Comparison of ENCODE assay signal across 15 cellular contexts in genomic region chr21:33254766-33255165, GRCh38.
"Had no signal": no experiment of that assay in that cellular context is flagged by ENCODE, and none has a peak within 500 bp of the region (broad histone marks: within the 10 kb centered on the region; RNA-seq: fewer than 3 reads in every experiment).

No MANE protein-coding gene starts in this region.

- H3K4me1 Mint-ChIP-seq: mesothelial cell of epicardium had no signal

- H3K27ac Mint-ChIP-seq: mesothelial cell of epicardium had no signal

- H3K4me3 ChIP-seq: hepatocyte, stomach, thoracic aorta had no signal

- H3K27me3 ChIP-seq: brain microvascular endothelial cell, hepatocyte, stomach had no signal

- H3K4me3 Mint-ChIP-seq: activated T-cell treated with anti-CD3 and anti-CD28 coated beads, Interleukin-2, amount 50 U/mL, for 4 hours; mesothelial cell of epicardium had no signal

- H3K4me1 ChIP-seq: stomach had no signal

- H3K9me3 ChIP-seq: stomach, thoracic aorta had no signal

- DNase-seq: activated T-cell treated with anti-CD3 and anti-CD28 coated beads, Interleukin-2, amount 50 U/mL, for 4 hours; amygdala; brain microvascular endothelial cell; cerebellar nuclear complex; dermis blood vessel endothelial cell; kidney; retina; stimulated activated CD4-positive, alpha-beta T cell treated with anti-CD3 and anti-CD28 coated beads, Interleukin-4, amount 100 ng/mL, for 1 hour; stimulated activated CD8-positive, alpha-beta memory T cell treated with anti-CD3 and anti-CD28 coated beads, Interleukin-4, amount 100 ng/mL, for 48 hours; stomach; SW 1271; T1000 had no signal

- H3K27ac ChIP-seq: brain microvascular endothelial cell, hepatocyte, stomach, thoracic aorta had no signal
